Comparison of ENCODE assay signal across 1 cellular context in the genomic region with DNA sequence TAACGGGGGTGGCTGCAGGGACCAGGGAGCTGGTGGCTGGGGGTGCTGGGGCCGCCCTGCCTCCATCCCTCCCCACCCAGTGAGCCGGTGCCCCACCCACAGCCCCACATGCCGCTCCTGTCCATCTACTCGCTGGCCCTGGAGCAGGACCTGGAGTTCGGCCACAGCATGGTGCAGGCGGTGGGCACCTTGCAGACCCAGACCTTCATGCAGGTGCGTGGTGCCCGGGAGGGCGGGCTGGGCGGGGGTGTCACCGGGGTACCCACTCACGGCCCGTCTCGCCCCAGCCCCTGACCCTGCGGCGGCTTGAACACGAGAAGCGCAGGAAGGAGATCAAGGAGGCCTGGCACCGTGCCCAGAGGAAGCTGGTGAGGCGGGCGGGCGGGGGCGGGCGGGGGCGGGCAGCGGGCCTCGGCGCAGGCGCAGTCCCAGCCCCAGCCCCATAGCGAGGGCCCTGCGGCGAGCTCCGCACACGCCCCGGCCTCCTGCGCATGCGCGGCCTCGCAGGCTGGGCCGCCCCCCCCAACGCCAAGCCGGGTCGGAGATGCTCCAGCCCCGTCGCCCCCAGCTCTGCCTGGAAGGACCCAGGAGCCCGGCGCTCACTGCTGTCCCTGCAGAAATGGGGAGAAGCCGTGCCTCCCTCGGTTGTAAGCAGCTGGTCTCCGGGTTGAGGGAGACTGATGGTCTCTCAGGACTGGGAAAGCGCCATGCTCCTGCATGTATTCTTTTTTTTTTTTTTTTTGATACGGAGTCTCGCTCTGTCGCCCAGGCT.
TF ChIP-seq lines count a peak whose summit lies in the region.

No MANE protein-coding gene starts in this region.

TF ChIP-seq in HepG2, 621 proteins besides CTCF, POLR2A, EP300 and RAD21:
- no peak for TF ChIP-seq ZKSCAN1 (IDR thresholded peaks at IDR 0.05; ENCODE audit: low read length)
- no peak for TF ChIP-seq MXD4 (CRISPR knock-in tag; IDR thresholded peaks at IDR 0.05)
- TF ChIP-seq, protein P1, sequence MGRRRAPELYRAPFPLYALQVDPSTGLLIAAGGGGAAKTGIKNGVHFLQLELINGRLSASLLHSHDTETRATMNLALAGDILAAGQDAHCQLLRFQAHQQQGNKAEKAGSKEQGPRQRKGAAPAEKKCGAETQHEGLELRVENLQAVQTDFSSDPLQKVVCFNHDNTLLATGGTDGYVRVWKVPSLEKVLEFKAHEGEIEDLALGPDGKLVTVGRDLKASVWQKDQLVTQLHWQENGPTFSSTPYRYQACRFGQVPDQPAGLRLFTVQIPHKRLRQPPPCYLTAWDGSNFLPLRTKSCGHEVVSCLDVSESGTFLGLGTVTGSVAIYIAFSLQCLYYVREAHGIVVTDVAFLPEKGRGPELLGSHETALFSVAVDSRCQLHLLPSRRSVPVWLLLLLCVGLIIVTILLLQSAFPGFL (CRISPR knock-in tag; IDR thresholded peaks at IDR 0.05): no peak
- no peak for TF ChIP-seq NFIB (CRISPR knock-in tag; IDR thresholded peaks at IDR 0.05; ENCODE audit: borderline replicate concordance)
- TF ChIP-seq, protein P2, sequence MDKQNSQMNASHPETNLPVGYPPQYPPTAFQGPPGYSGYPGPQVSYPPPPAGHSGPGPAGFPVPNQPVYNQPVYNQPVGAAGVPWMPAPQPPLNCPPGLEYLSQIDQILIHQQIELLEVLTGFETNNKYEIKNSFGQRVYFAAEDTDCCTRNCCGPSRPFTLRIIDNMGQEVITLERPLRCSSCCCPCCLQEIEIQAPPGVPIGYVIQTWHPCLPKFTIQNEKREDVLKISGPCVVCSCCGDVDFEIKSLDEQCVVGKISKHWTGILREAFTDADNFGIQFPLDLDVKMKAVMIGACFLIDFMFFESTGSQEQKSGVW (CRISPR knock-in tag; IDR thresholded peaks at IDR 0.05; ENCODE audit: borderline replicate concordance): no peak
